ENCODE assay signal across 1 cellular context in genomic region chr13:48275507-48275906, GRCh38.
TF ChIP-seq lines count a peak whose summit lies in the region.

No MANE protein-coding gene starts in this region.

TF ChIP-seq in K562, 482 proteins besides CTCF, POLR2A, EP300 and RAD21:
- TF ChIP-seq JUND (IDR thresholded peaks at IDR 0.05; ENCODE audit: borderline replicate concordance, low read depth, low read length) (peak; percentile 33; the same call in 1 of the 2 replicates), JUND (tag; IDR thresholded peaks at IDR 0.05; ENCODE audit: borderline replicate concordance, low read depth, low read length) (no peak), NBN (IDR thresholded peaks at IDR 0.05; ENCODE audit: low read depth) (no peak)
- TF ChIP-seq, protein P1, sequence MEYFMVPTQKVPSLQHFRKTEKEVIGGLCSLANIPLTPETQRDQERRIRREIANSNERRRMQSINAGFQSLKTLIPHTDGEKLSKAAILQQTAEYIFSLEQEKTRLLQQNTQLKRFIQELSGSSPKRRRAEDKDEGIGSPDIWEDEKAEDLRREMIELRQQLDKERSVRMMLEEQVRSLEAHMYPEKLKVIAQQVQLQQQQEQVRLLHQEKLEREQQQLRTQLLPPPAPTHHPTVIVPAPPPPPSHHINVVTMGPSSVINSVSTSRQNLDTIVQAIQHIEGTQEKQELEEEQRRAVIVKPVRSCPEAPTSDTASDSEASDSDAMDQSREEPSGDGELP (CRISPR knock-in tag; IDR thresholded peaks at IDR 0.05; ENCODE audit: borderline replicate concordance) = no peak
